In genomic region chr19:13094771-13095392, GRCh38 we compare ENCODE assay signal across 10 cellular contexts. TPM values are rescaled to one million over a fixed set of nuclear protein-coding genes. Genes with fewer than 3 reads are reported as not detected.
DNase-seq lines count a peak whose midpoint lies in the region; ATAC-seq, FAIRE-seq and TF ChIP-seq lines count a peak whose summit lies in the region.
"Had no signal": no experiment of that assay in that cellular context is flagged by ENCODE, and none has a peak within 500 bp of the region (broad histone marks: within the 10 kb centered on the region; RNA-seq: fewer than 3 reads in every experiment).

No MANE protein-coding gene starts in this region.

- ATAC-seq in psoas muscle: no peak
- ATAC-seq in HG03097 (IDR thresholded peaks at IDR 0.05; ENCODE audit: low FRiP score, unreplicated experiment): no peak

- H3K27me3 ChIP-seq in effector memory CD4-positive, alpha-beta T cell (replicated peaks; ENCODE audit: control insufficient read depth, insufficient read depth, low read length, poor library complexity, severe bottlenecking): peaks cover 26% of the 10 kb centered on the region
- H3K27me3 ChIP-seq in psoas muscle (ENCODE audit: insufficient read depth in 3 of 3, low read length in 2 of 3): no peaks in the 10 kb centered on the region

- H3K4me3 ChIP-seq in effector memory CD4-positive, alpha-beta T cell (ENCODE audit: insufficient read depth, low read depth, low read length, poor library complexity, severe bottlenecking): peak overlapping the region; percentile 27
- peak overlapping the region; percentile 15 for H3K4me3 ChIP-seq in psoas muscle

- peaks cover 48% of the 10 kb centered on the region for H3K4me1 ChIP-seq in effector memory CD4-positive, alpha-beta T cell (ENCODE audit: control insufficient read depth, insufficient read depth, low read length, poor library complexity, severe bottlenecking)
- peaks cover 29% of the 10 kb centered on the region for H3K4me1 ChIP-seq in psoas muscle

- H3K36me3 ChIP-seq in effector memory CD4-positive, alpha-beta T cell (ENCODE audit: control insufficient read depth, insufficient read depth, low read length): no peaks in the 10 kb centered on the region
- peaks cover 0 to 44% of the 10 kb centered on the region in 2 donors for H3K36me3 ChIP-seq in psoas muscle (ENCODE audit: insufficient read depth in 1 of 2, low read depth in 1 of 2)

- FAIRE-seq in GM19239 (lab: Jason Lieb, UNC): no peak
- FAIRE-seq: endometrium had no signal

- intact Hi-C loops in psoas muscle (cut with DNase I): no loop called here

- H3K27ac ChIP-seq in effector memory CD4-positive, alpha-beta T cell (ENCODE audit: insufficient read depth, low read length, poor library complexity, severe bottlenecking): no peak overlapping the region
- H3K27ac ChIP-seq in psoas muscle: no peak overlapping the region

- 71 to 74% (median 72%) methylated on average over 14 to 16 of the region's 16 CpGs for WGBS in psoas muscle, 3 donors

- no peaks in the 10 kb centered on the region for H3K9me3 ChIP-seq in effector memory CD4-positive, alpha-beta T cell (ENCODE audit: control insufficient read depth, low read length)
- no peaks in the 10 kb centered on the region for H3K9me3 ChIP-seq in psoas muscle

- DNase-seq in NCI-H2171 treated with DMSO at 0.1 percent for 48 hours (lab: John Stamatoyannopoulos, UW): peak; percentile 26
- no peak for DNase-seq in NCI-H2171 (lab: John Stamatoyannopoulos, UW)
- peak; percentile 21 to 50 for DNase-seq in Kasumi-1 (lab: John Stamatoyannopoulos, UW)
- no peak for DNase-seq in effector memory CD4-positive, alpha-beta T cell
- no peak for DNase-seq in psoas muscle
- DNase-seq in NCI-H524 treated with DMSO at 0.1 percent for 48 hours (lab: John Stamatoyannopoulos, UW): no peak
- no peak for DNase-seq in GM19239 (ENCODE audit: insufficient read length, low spot score)
- DNase-seq: SHP77 treated with DMSO at 0.1 percent for 48 hours had no signal

- no peak for TF ChIP-seq CTCF in psoas muscle (IDR thresholded peaks at IDR 0.05)

RNA-seq across cellular contexts. Expression of gene LYL1, which starts 7.8 kb away (rescaled TPM):
- total RNA-seq in psoas muscle: 1 to 10 TPM; 2.1 to 4.6 (median 3.2) TPM
- polyA plus RNA-seq in psoas muscle: 1 to 10 TPM; 1.1 to 3.4 (median 1.1) TPM

RNA-seq across cellular contexts. Expression of gene TRMT1, which starts 21.7 kb away (rescaled TPM):
- total RNA-seq in psoas muscle: 10 to 100 TPM; 31.6 to 45.3 (median 35.1) TPM
- 10 to 100 TPM; 42.3 to 87.1 (median 45.4) TPM for polyA plus RNA-seq in psoas muscle

RNA-seq across cellular contexts. Expression of gene NACC1, which starts 23.2 kb away (rescaled TPM):
- total RNA-seq in psoas muscle: 10 to 100 TPM; 32.1 to 48.9 (median 37.9) TPM
- polyA plus RNA-seq in psoas muscle: 10 to 100 TPM; 11.9 to 63.4 (median 45.8) TPM

RNA-seq across cellular contexts. Expression of gene STX10, which starts 55.3 kb away (rescaled TPM):
- total RNA-seq in psoas muscle: 10 to 100 TPM; 18.5 to 20.4 (median 19.3) TPM
- polyA plus RNA-seq in psoas muscle: 10 to 100 TPM; 34.5 to 63.3 (median 43.6) TPM

RNA-seq across cellular contexts. Expression of gene IER2, which starts 55.3 kb away (rescaled TPM):
- total RNA-seq in psoas muscle: 10 to 100 TPM; 16.8 to 31.2 (median 29.9) TPM
- polyA plus RNA-seq in psoas muscle: 10 to 100 TPM; 12.9 to 62.7 (median 18.2) TPM

Comparison
In these comparisons a context has a peak if more than half of its experiments do, and no peak if none do; other contexts are left out.
1. DNase-seq: peak in NCI-H2171 treated with DMSO at 0.1 percent for 48 hours (single experiment) and Kasumi-1 (2 of 2); none in NCI-H2171 (single experiment), effector memory CD4-positive, alpha-beta T cell (0 of 3), psoas muscle (0 of 2), NCI-H524 treated with DMSO at 0.1 percent for 48 hours (single experiment) and GM19239 (single experiment).